ENCODE assay signal across 13 cellular contexts in genomic region chr3:180626844-180627243, GRCh38. TPM values are rescaled to one million over a fixed set of nuclear protein-coding genes. Genes with fewer than 3 reads are reported as not detected.
DNase-seq lines count a peak whose midpoint lies in the region; ATAC-seq lines count a peak whose summit lies in the region.
"Had no signal": no experiment of that assay in that cellular context is flagged by ENCODE, and none has a peak within 500 bp of the region (broad histone marks: within the 10 kb centered on the region; RNA-seq: fewer than 3 reads in every experiment).

No MANE protein-coding gene starts in this region.

- ATAC-seq in GM19035 (IDR thresholded peaks at IDR 0.05; ENCODE audit: unreplicated experiment) (peak; percentile 91), GM21576 (IDR thresholded peaks at IDR 0.05; ENCODE audit: unreplicated experiment) (peak; percentile 92), HG03066 (IDR thresholded peaks at IDR 0.05; ENCODE audit: low read depth, unreplicated experiment) (peak; percentile 91), aorta (ENCODE audit: low FRiP score) (no peak)
- ATAC-seq: HepG2 had no signal

- H3K36me3 ChIP-seq in trophoblast cell (ENCODE audit: control insufficient read depth in 1 of 2, insufficient read depth in 2 of 2, low read length in 2 of 2) (peaks cover 0 to 5% of the 10 kb centered on the region in 2 experiments), aorta (ENCODE audit: control insufficient read depth in 1 of 2, insufficient read depth in 2 of 2, low read length in 1 of 2) (no peaks in the 10 kb centered on the region)

- H3K79me2 ChIP-seq in trophoblast cell (ENCODE audit: control insufficient read depth, insufficient read depth, low read length, poor library complexity): no peaks in the 10 kb centered on the region

- H3K18ac ChIP-seq in trophoblast cell (ENCODE audit: low read length): no peak overlapping the region

- DNase-seq in trophoblast cell: no peak
- DNase-seq in NCI-H2081 (lab: John Stamatoyannopoulos, UW): no peak
- DNase-seq in aorta: no peak
- DNase-seq in COR-L47 (lab: John Stamatoyannopoulos, UW): no peak
- DNase-seq: islet precursor cell; spleen; stimulated activated CD8-positive, alpha-beta memory T cell treated with anti-CD3 and anti-CD28 coated beads, Interleukin-4, amount 100 ng/mL, for 48 hours; T-helper 1 cell had no signal

- H4K8ac ChIP-seq in trophoblast cell (ENCODE audit: low read depth, low read length): no peak overlapping the region

- H3K4me1 ChIP-seq in trophoblast cell (ENCODE audit: control insufficient read depth in 1 of 2, insufficient read depth in 2 of 2, low read length in 2 of 2) (no peaks in the 10 kb centered on the region), aorta (ENCODE audit: control insufficient read depth in 1 of 2, insufficient read depth in 2 of 2, low read length in 2 of 2) (no peaks in the 10 kb centered on the region)
- H3K4me1 ChIP-seq: spleen had no signal

- WGBS in trophoblast cell (ENCODE audit: extremely low coverage, insufficient coverage, insufficient read length): no CpG with 5 or more reads among the region's 2 CpGs
- 60 to 77% methylated on average over 2 of the region's 2 CpGs for WGBS in aorta, 2 donors

- no peak overlapping the region for H2AK5ac ChIP-seq in trophoblast cell (ENCODE audit: low read length)

- H2BK5ac ChIP-seq in trophoblast cell (ENCODE audit: low read depth, low read length, poor library complexity): no peak overlapping the region

- H3K9me3 ChIP-seq in trophoblast cell (ENCODE audit: insufficient read depth, low read depth, low read length): no peaks in the 10 kb centered on the region
- no peaks in the 10 kb centered on the region for H3K9me3 ChIP-seq in aorta (ENCODE audit: control insufficient read depth, low read length)
- H3K9me3 ChIP-seq: spleen had no signal

- no peak overlapping the region for H3K4ac ChIP-seq in trophoblast cell (ENCODE audit: low read depth, low read length)

- H3K27ac ChIP-seq in trophoblast cell (ENCODE audit: low read depth, low read length) (no peak overlapping the region), aorta (ENCODE audit: low read depth in 1 of 2, low read length in 2 of 2) (no peak overlapping the region)
- H3K27ac ChIP-seq: spleen had no signal

- H4K91ac ChIP-seq in trophoblast cell (ENCODE audit: low read depth, low read length): no peak overlapping the region

- H3K4me2 ChIP-seq in trophoblast cell (ENCODE audit: low read length): no peak overlapping the region

- no peak overlapping the region for H4K12ac ChIP-seq in trophoblast cell (ENCODE audit: low read depth, low read length)

- peak overlapping the region; percentile 48 for H3K4me3 ChIP-seq in trophoblast cell (ENCODE audit: low read depth, low read length)
- no peak overlapping the region for H3K4me3 ChIP-seq in aorta (ENCODE audit: low read length in 2 of 2)
- H3K4me3 ChIP-seq: spleen had no signal

- no peak overlapping the region for H2BK120ac ChIP-seq in trophoblast cell (ENCODE audit: insufficient read depth, low read length, poor library complexity)

- no peak overlapping the region for H2AFZ ChIP-seq in trophoblast cell (ENCODE audit: insufficient read depth, low read length, poor library complexity)

- no peak overlapping the region for H3K14ac ChIP-seq in trophoblast cell (ENCODE audit: low read length)

- H3K79me1 ChIP-seq in trophoblast cell (ENCODE audit: low read length): no peaks in the 10 kb centered on the region

- intact Hi-C loops in aorta (cut with DNase I): no loop called here

- no peak overlapping the region for H3K9ac ChIP-seq in trophoblast cell (ENCODE audit: low read length)

- H3K27me3 ChIP-seq in trophoblast cell (ENCODE audit: insufficient read depth, low read length) (no peaks in the 10 kb centered on the region), aorta (ENCODE audit: control insufficient read depth in 1 of 2, insufficient read depth in 2 of 2, low read length in 1 of 2) (no peaks in the 10 kb centered on the region)

- H3K23ac ChIP-seq in trophoblast cell (ENCODE audit: low read length): no peak overlapping the region

- H2BK12ac ChIP-seq in trophoblast cell (ENCODE audit: low read length): no peak overlapping the region

RNA-seq across cellular contexts. Expression of gene TTC14, which starts 24.9 kb away (rescaled TPM):
- polyA plus RNA-seq in trophoblast cell (2013): 18.7 and 21.7 TPM in 2 replicates
- 10 to 100 TPM; 45.4 to 73.6 TPM for total RNA-seq in aorta
- 10 to 100 TPM in 1 of 2 donors, 1 to 10 TPM in 1; 4.6 to 51.6 TPM for polyA plus RNA-seq in aorta

RNA-seq across cellular contexts. Expression of gene CCDC39, which starts 52.4 kb away (rescaled TPM):
- 0.01 TPM in 1 of 2 replicates, not detected in the other for polyA plus RNA-seq in trophoblast cell (2013)
- total RNA-seq in aorta: under 1 TPM in 1 of 2 donors, not detected in 1; 0.60 TPM
- not detected for polyA plus RNA-seq in aorta
- total RNA-seq: activated CD8-positive, alpha-beta memory T cell treated with anti-CD3 and anti-CD28 coated beads for 36 hours; HepG2 had no signal
- polyA plus RNA-seq: HepG2 had no signal
